In genomic region chr19:2043864-2044708, GRCh38 we compare ENCODE assay signal across 10 cellular contexts. TPM values are rescaled to one million over a fixed set of nuclear protein-coding genes. Genes with fewer than 3 reads are reported as not detected.
A peak's percentile ranks its signal among the peaks of the same experiment; 100 is the strongest.
DNase-seq lines count a peak whose midpoint lies in the region; ATAC-seq and TF ChIP-seq lines count a peak whose summit lies in the region.
"Had no signal": no experiment of that assay in that cellular context is flagged by ENCODE, and none has a peak within 500 bp of the region (broad histone marks: within the 10 kb centered on the region; RNA-seq: fewer than 3 reads in every experiment).

No MANE protein-coding gene starts in this region.

- in situ Hi-C loops in G401 (cut with HindIII; ENCODE audit: low sequenced_read_pairs) = no loop called here

- TF ChIP-seq CTCF in GM10248 (IDR thresholded peaks at IDR 0.05; ENCODE audit: control extremely low read depth, extremely low read depth, low read depth, missing control alignments) (peak; percentile 10), Peyer's patch (IDR thresholded peaks at IDR 0.05) (no peak), retinal pigment epithelial cell (conservative IDR thresholded peaks at IDR 0.05; ENCODE audit: low read depth, low read length) (peak; percentile 8)

- peak overlapping the region in 3 of 4 donors; percentile 9 to 88 (median 54) for H3K27ac ChIP-seq in Peyer's patch

- H3K9me3 ChIP-seq in Peyer's patch = no peaks in the 10 kb centered on the region

- peaks cover 11 to 88% (median 66%) of the 10 kb centered on the region in 4 donors for H3K4me1 ChIP-seq in Peyer's patch

- POLR2A ChIA-PET in GM10248 (lab: Yijun Ruan, JAX) = interaction anchor here (0.6 kb wide), 2 partner anchors 38 to 43 kb away, joined by 3 to 4 read pairs; no protein-coding TSS in a partner anchor

- ATAC-seq in HG02642 (IDR thresholded peaks at IDR 0.05; ENCODE audit: poor library complexity, unreplicated experiment) = no peak
- ATAC-seq: GM23338 had no signal

- DNase-seq in GM10248 (ENCODE audit: extremely low spot score) = no peak
- peak in 1 of 3 donors; percentile 54 for DNase-seq in Peyer's patch
- DNase-seq in epidermal melanocyte (ENCODE audit: insufficient read length, low spot score) = peak; percentile 7
- no peak for DNase-seq in retinal pigment epithelial cell (ENCODE audit: low read depth)
- DNase-seq in mesenteric fat pad (ENCODE audit: low spot score) = no peak
- no peak for DNase-seq in SK-N-DZ (ENCODE audit: low spot score)
- DNase-seq in G401 (ENCODE audit: low spot score) = no peak
- DNase-seq: NCI-H526 treated with DMSO at 0.1 percent for 48 hours had no signal

- H3K4me3 ChIP-seq in Peyer's patch (no peak overlapping the region), retinal pigment epithelial cell (ENCODE audit: low read length) (no peak overlapping the region)
- H3K4me3 ChIP-seq: GM23338 had no signal

- peaks cover 0 to 67% (median 0%) of the 10 kb centered on the region in 3 donors for H3K36me3 ChIP-seq in Peyer's patch

- CTCF ChIA-PET in GM10248 (lab: Yijun Ruan, JAX) = interaction anchor here (2.4 to 3.4 kb wide), 2 partner anchors 8 to 26 kb away, joined by 9 to 12 read pairs; no protein-coding TSS in a partner anchor

- H3K27me3 ChIP-seq in Peyer's patch = no peaks in the 10 kb centered on the region

- no peak for TF ChIP-seq POLR2A in Peyer's patch (IDR thresholded peaks at IDR 0.05)

RNA-seq across cellular contexts. Expression of gene MKNK2, which starts 7.0 kb away (rescaled TPM):
- total RNA-seq in Peyer's patch (100 to 1,000 TPM; 119 to 253 (median 192) TPM), mesenteric fat pad (240 TPM)
- 43.2 and 44.6 TPM in 2 replicates for polyA plus RNA-seq in SK-N-DZ (2014; cell fraction: cytosol; rRNA removed)
- 59.1 and 76.4 TPM in 2 replicates for polyA plus RNA-seq in SK-N-DZ (2014; cell fraction: nucleus; rRNA removed)
- total RNA-seq in G401 (2014; rRNA removed; shearing (Covaris generic)) = 113 and 118 TPM in 2 replicates

RNA-seq across cellular contexts. Expression of gene BTBD2, which starts 28.6 kb away (rescaled TPM):
- total RNA-seq in Peyer's patch = 100 to 1,000 TPM in 1 of 4 donors, 10 to 100 TPM in 3; 57.8 to 114 (median 76.0) TPM
- total RNA-seq in mesenteric fat pad = 61.4 TPM
- 94.2 and 137 TPM in 2 replicates for polyA plus RNA-seq in SK-N-DZ (2014; cell fraction: cytosol; rRNA removed)
- 74.0 and 88.6 TPM in 2 replicates for polyA plus RNA-seq in SK-N-DZ (2014; cell fraction: nucleus; rRNA removed)
- 70.9 and 89.0 TPM in 2 replicates for total RNA-seq in G401 (2014; rRNA removed; shearing (Covaris generic))

RNA-seq across cellular contexts. Expression of gene MOB3A, which starts 52.0 kb away (rescaled TPM):
- total RNA-seq in Peyer's patch (10 to 100 TPM; 32.6 to 55.3 (median 35.1) TPM), mesenteric fat pad (79.4 TPM)
- polyA plus RNA-seq in SK-N-DZ (2014; cell fraction: cytosol; rRNA removed) = 7.2 and 8.4 TPM in 2 replicates
- 3.4 and 4.2 TPM in 2 replicates for polyA plus RNA-seq in SK-N-DZ (2014; cell fraction: nucleus; rRNA removed)
- 20.6 and 29.0 TPM in 2 replicates for total RNA-seq in G401 (2014; rRNA removed; shearing (Covaris generic))

RNA-seq across cellular contexts. Expression of gene IZUMO4, which starts 52.6 kb away (rescaled TPM):
- total RNA-seq in Peyer's patch (1 to 10 TPM; 1.3 to 9.9 (median 3.8) TPM), mesenteric fat pad (2.4 TPM)
- 0.27 and 1.7 TPM in 2 replicates for polyA plus RNA-seq in SK-N-DZ (2014; cell fraction: cytosol; rRNA removed)
- 6.8 and 9.5 TPM in 2 replicates for polyA plus RNA-seq in SK-N-DZ (2014; cell fraction: nucleus; rRNA removed)
- total RNA-seq in G401 (2014; rRNA removed; shearing (Covaris generic)) = 0.25 and 4.0 TPM in 2 replicates

Comparison
In these comparisons a context has a peak if more than half of its experiments do, and no peak if none do; other contexts are left out.
1. CTCF ChIP-seq: peak in GM10248 (single experiment) and retinal pigment epithelial cell (single experiment); none in Peyer's patch (0 of 6).